ENCODE assay signal across 8 cellular contexts in genomic region chr10:116742367-116743265, GRCh38. TPM values are rescaled to one million over a fixed set of nuclear protein-coding genes. Genes with fewer than 3 reads are reported as not detected.
DNase-seq lines count a peak whose midpoint lies in the region; ATAC-seq and TF ChIP-seq lines count a peak whose summit lies in the region.

Gene HSPA12A (minus strand): TSS chr10:116742566. CDS start chr10:116742469, 97 bp downstream.

- no peaks in the 10 kb centered on the region for H3K9me2 ChIP-seq in OCI-LY7 (ENCODE audit: insufficient read depth, low read length)

- H3K4me1 Mint-ChIP-seq in activated CD4-positive, alpha-beta T cell treated with anti-CD3 and anti-CD28 coated beads for 36 hours: peaks cover 4% of the 10 kb centered on the region
- H3K4me1 Mint-ChIP-seq in dendritic cell treated with granulocyte-macrophage colony-stimulating factor and Interleukin-4, amounts not matched to agents 40 ng/mL and 50 ng/mL, for 4 days (ENCODE audit: low read depth): peaks cover 12% of the 10 kb centered on the region

- peak within 1 kb of the TSS; percentile 43 for H3K4me3 Mint-ChIP-seq in activated CD4-positive, alpha-beta T cell treated with anti-CD3 and anti-CD28 coated beads for 36 hours
- peak within 1 kb of the TSS; percentile 52 for H3K4me3 Mint-ChIP-seq in dendritic cell treated with granulocyte-macrophage colony-stimulating factor and Interleukin-4, amounts not matched to agents 40 ng/mL and 50 ng/mL, for 4 days

- no peak within 1 kb of the TSS for H3K27ac ChIP-seq in OCI-LY7 (ENCODE audit: low read depth, low read length, poor library complexity, severe bottlenecking)

- no peaks in the 10 kb centered on the region for H3K36me3 Mint-ChIP-seq in activated CD4-positive, alpha-beta T cell treated with anti-CD3 and anti-CD28 coated beads for 36 hours (ENCODE audit: low read depth)
- no peaks in the 10 kb centered on the region for H3K36me3 Mint-ChIP-seq in dendritic cell treated with granulocyte-macrophage colony-stimulating factor and Interleukin-4, amounts not matched to agents 40 ng/mL and 50 ng/mL, for 4 days (ENCODE audit: low read depth)

- H3K4me3 ChIP-seq in GM12864 (ENCODE audit: low read depth, low read length) (peak within 1 kb of the TSS; percentile 42), OCI-LY7 (ENCODE audit: low read depth, low read length, poor library complexity, severe bottlenecking) (no peak within 1 kb of the TSS)

- H3K9me3 ChIP-seq in OCI-LY7 (ENCODE audit: low read length): no peaks in the 10 kb centered on the region

- BruUV-seq in OCI-LY7 (replicated peaks; lab: Mats Ljungman, UMichigan): no TSS peak

- DNase-seq in GM12864 (ENCODE audit: low read depth): no peak
- peak; percentile 29 for DNase-seq in H4 (ENCODE audit: low spot score)
- DNase-seq in M059J (ENCODE audit: low read depth): peak; percentile 69
- DNase-seq in activated CD4-positive, alpha-beta T cell treated with anti-CD3 and anti-CD28 coated beads for 36 hours: peak; percentile 72
- peak; percentile 90 for DNase-seq in left kidney (ENCODE audit: low read depth, low spot score)
- DNase-seq in stimulated activated CD4-positive, alpha-beta T cell treated with anti-CD3 and anti-CD28 coated beads, Interleukin-1b, Interleukin-23, amount 100 ng/mL, for 24 hours (ENCODE audit: low read depth in 4 of 4, low spot score in 1 of 4): peak in 3 of 4 experiments; percentile 25 to 34 (median 31)
- DNase-seq in OCI-LY7 (ENCODE audit: low spot score): no peak

- no peaks in the 10 kb centered on the region for H3K36me3 ChIP-seq in OCI-LY7 (ENCODE audit: insufficient read depth, low read length)

- POLR2A ChIA-PET in activated CD4-positive, alpha-beta T cell treated with anti-CD3 and anti-CD28 coated beads for 36 hours (lab: Charles Lee): no interaction called here
- POLR2A ChIA-PET in OCI-LY7 (lab: Charles Lee): no interaction called here

- H3K27me3 Mint-ChIP-seq in activated CD4-positive, alpha-beta T cell treated with anti-CD3 and anti-CD28 coated beads for 36 hours: peaks cover 53% of the 10 kb centered on the region
- H3K27me3 Mint-ChIP-seq in dendritic cell treated with granulocyte-macrophage colony-stimulating factor and Interleukin-4, amounts not matched to agents 40 ng/mL and 50 ng/mL, for 4 days: peaks cover 77% of the 10 kb centered on the region

- H3K79me2 ChIP-seq in OCI-LY7 (ENCODE audit: insufficient read depth, low read depth, low read length): no peaks in the 10 kb centered on the region

- H3K9me3 Mint-ChIP-seq in activated CD4-positive, alpha-beta T cell treated with anti-CD3 and anti-CD28 coated beads for 36 hours (ENCODE audit: low read depth): no peaks in the 10 kb centered on the region
- no peaks in the 10 kb centered on the region for H3K9me3 Mint-ChIP-seq in dendritic cell treated with granulocyte-macrophage colony-stimulating factor and Interleukin-4, amounts not matched to agents 40 ng/mL and 50 ng/mL, for 4 days

- no peak within 1 kb of the TSS for H3K27ac Mint-ChIP-seq in activated CD4-positive, alpha-beta T cell treated with anti-CD3 and anti-CD28 coated beads for 36 hours
- no peak within 1 kb of the TSS for H3K27ac Mint-ChIP-seq in dendritic cell treated with granulocyte-macrophage colony-stimulating factor and Interleukin-4, amounts not matched to agents 40 ng/mL and 50 ng/mL, for 4 days

- H3K4me1 ChIP-seq in OCI-LY7 (ENCODE audit: insufficient read depth, low read length, poor library complexity, severe bottlenecking): no peaks in the 10 kb centered on the region

- no peak for TF ChIP-seq CTCF in GM12864 (IDR thresholded peaks at IDR 0.05; ENCODE audit: low read depth, low read length, missing control alignments)
- TF ChIP-seq CTCF in OCI-LY7 (conservative IDR thresholded peaks at IDR 0.05; ENCODE audit: low read length): no peak

- peak; percentile 92 for ATAC-seq in activated CD4-positive, alpha-beta T cell treated with anti-CD3 and anti-CD28 coated beads for 36 hours

- intact Hi-C loops in activated CD4-positive, alpha-beta T cell treated with anti-CD3 and anti-CD28 coated beads for 36 hours (cut with DNase I, micrococcal nuclease): loop anchor here in 1 of 2 experiments (1.0 to 5.0 kb wide), 3 partner anchors 46 to 1805 kb away; partner anchors contain the start of gene TRUB1
- intact Hi-C loops in dendritic cell treated with granulocyte-macrophage colony-stimulating factor and Interleukin-4, amounts not matched to agents 40 ng/mL and 50 ng/mL, for 4 days (cut with micrococcal nuclease): no loop called here
- intact Hi-C loops in OCI-LY7 (cut with micrococcal nuclease; ENCODE audit: unreplicated experiment): no loop called here

- CTCF ChIA-PET in activated CD4-positive, alpha-beta T cell treated with anti-CD3 and anti-CD28 coated beads for 36 hours (lab: Charles Lee): interaction anchor here (0.7 kb wide), 1 partner anchor 55 kb away, joined by 3 read pairs; no protein-coding TSS in a partner anchor
- CTCF ChIA-PET in OCI-LY7 (lab: Charles Lee; ENCODE audit: unreplicated experiment): no interaction called here

- no peaks in the 10 kb centered on the region for H4K20me1 ChIP-seq in OCI-LY7 (ENCODE audit: insufficient read depth, low read length)

- no peak within 1 kb of the TSS for H3K4me2 ChIP-seq in OCI-LY7 (ENCODE audit: low read length)

- no peak within 1 kb of the TSS for H2AFZ ChIP-seq in OCI-LY7 (ENCODE audit: low read length)

RNA-seq across cellular contexts. Expression of gene HSPA12A, which starts in this region (rescaled TPM):
- total RNA-seq in H4 (2014; rRNA removed; shearing (Covaris generic)): 5.4 and 5.5 TPM in 2 replicates
- total RNA-seq in M059J (2014; rRNA removed; shearing (Covaris generic)): 0.59 and 4.7 TPM in 2 replicates
- total RNA-seq in activated CD4-positive, alpha-beta T cell treated with anti-CD3 and anti-CD28 coated beads for 36 hours: under 1 TPM; 0.41 to 0.74 TPM
- not detected in 2 replicates for total RNA-seq in OCI-LY7 (2014; rRNA removed; shearing (Covaris generic))
- total RNA-seq in OCI-LY7 (2022): 3.3 and 3.7 TPM in 2 replicates

Comparison
In these comparisons a context has a peak if more than half of its experiments do, and no peak if none do; other contexts are left out.
1. Peak in DNase-seq and ATAC-seq in activated CD4-positive, alpha-beta T cell treated with anti-CD3 and anti-CD28 coated beads for 36 hours; RNA of the gene not detected or under 1 TPM.
2. DNase-seq: peak in H4 (single experiment), M059J (single experiment), left kidney (single experiment) and stimulated activated CD4-positive, alpha-beta T cell treated with anti-CD3 and anti-CD28 coated beads, Interleukin-1b, Interleukin-23, amount 100 ng/mL, for 24 hours (3 of 4); none in GM12864 (single experiment) and OCI-LY7 (single experiment).